13 cellular contexts compared by ENCODE assay signal in genomic region chr22:36257948-36258674, GRCh38. TPM values are rescaled to one million over a fixed set of nuclear protein-coding genes. Genes with fewer than 3 reads are reported as not detected.
A peak's percentile ranks its signal among the peaks of the same experiment; 100 is the strongest.
DNase-seq lines count a peak whose midpoint lies in the region; ATAC-seq and TF ChIP-seq lines count a peak whose summit lies in the region.
"Had no signal": no experiment of that assay in that cellular context is flagged by ENCODE, and none has a peak within 500 bp of the region (broad histone marks: within the 10 kb centered on the region; RNA-seq: fewer than 3 reads in every experiment).

No MANE protein-coding gene starts in this region.

- intact Hi-C loops in sigmoid colon (cut with DNase I) = no loop called here

- H3K4me1 ChIP-seq in esophagus (ENCODE audit: control insufficient read depth in 2 of 2, insufficient read depth in 2 of 2, low read length in 1 of 2) (peaks cover 5 to 15% of the 10 kb centered on the region in 2 donors), sigmoid colon (peaks cover 0 to 46% (median 42%) of the 10 kb centered on the region in 4 donors)

- CTCF ChIA-PET in T-cell (lab: Charles Lee) = no interaction called here

- peak overlapping the region; percentile 8 to 24 for H3K27ac ChIP-seq in esophagus (ENCODE audit: low read depth in 2 of 2, low read length in 1 of 2)
- H3K27ac ChIP-seq in sigmoid colon = peak overlapping the region; percentile 47 to 62 (median 60)

- H3K9me3 ChIP-seq in esophagus (ENCODE audit: control insufficient read depth in 2 of 2, insufficient read depth in 1 of 2, low read depth in 1 of 2, low read length in 1 of 2) (no peaks in the 10 kb centered on the region), sigmoid colon (no peaks in the 10 kb centered on the region)

- ATAC-seq in T-cell (replicated peaks in 1 of 4) (peak in 2 of 4 experiments; percentile 21 to 51), GM21360 (IDR thresholded peaks at IDR 0.05; ENCODE audit: unreplicated experiment) (no peak)

- peaks cover 54% of the 10 kb centered on the region for H3K36me3 Mint-ChIP-seq in T-cell

- TF ChIP-seq EP300 in sigmoid colon (IDR thresholded peaks at IDR 0.05) = no peak

- no peak for TF ChIP-seq CTCF in sigmoid colon (IDR thresholded peaks at IDR 0.05)

- peak overlapping the region; percentile 84 to 89 for H3K27ac Mint-ChIP-seq in T-cell

- no peak for TF ChIP-seq POLR2A in sigmoid colon (IDR thresholded peaks at IDR 0.05)

- no peaks in the 10 kb centered on the region for H3K27me3 ChIP-seq in esophagus (ENCODE audit: control insufficient read depth in 1 of 2, insufficient read depth in 2 of 2, low read length in 2 of 2)
- H3K27me3 ChIP-seq in sigmoid colon = no peaks in the 10 kb centered on the region
- no peaks in the 10 kb centered on the region for H3K27me3 ChIP-seq in H7 (ENCODE audit: control insufficient read depth, insufficient read depth, low read length)

- H3K4me1 Mint-ChIP-seq in T-cell = peaks cover 43 to 62% (median 55%) of the 10 kb centered on the region in 3 donors

- peak; percentile 11 for DNase-seq in NCI-H146 (lab: John Stamatoyannopoulos, UW)
- DNase-seq in NCI-H146 treated with DMSO at 0.1 percent for 48 hours (lab: John Stamatoyannopoulos, UW; ENCODE audit: unreplicated experiment) = no peak
- DNase-seq in T-cell = peak in 2 of 34 experiments; percentile 10 to 24
- DNase-seq in sigmoid colon = no peak
- no peak for DNase-seq in cerebellar cortex (ENCODE audit: low spot score)
- DNase-seq in H7 = no peak
- DNase-seq: 8988T, foreskin melanocyte, NCI-H345 had no signal

- no peaks in the 10 kb centered on the region for H3K9me3 Mint-ChIP-seq in T-cell

- WGBS in esophagus, 2 donors = 84 to 88% methylated on average over 13 of the region's 13 CpGs
- WGBS in sigmoid colon, 2 donors = 88 to 89% methylated on average over 13 of the region's 13 CpGs

- peak overlapping the region; percentile 10 to 55 (median 51) for H3K4me3 Mint-ChIP-seq in T-cell

- no peaks in the 10 kb centered on the region for H3K27me3 Mint-ChIP-seq in T-cell

- H3K36me3 ChIP-seq in esophagus (ENCODE audit: control insufficient read depth in 2 of 2, insufficient read depth in 2 of 2, low read length in 1 of 2) = peaks cover 0 to 6% of the 10 kb centered on the region in 2 donors
- H3K36me3 ChIP-seq in sigmoid colon = peaks cover 0 to 45% (median 4%) of the 10 kb centered on the region in 4 donors
- no peaks in the 10 kb centered on the region for H3K36me3 ChIP-seq in H7 (replicated peaks; ENCODE audit: control insufficient read depth, insufficient read depth, low read length)

- H3K4me3 ChIP-seq in esophagus (ENCODE audit: low read depth in 1 of 2, low read length in 2 of 2) = no peak overlapping the region
- H3K4me3 ChIP-seq in sigmoid colon = no peak overlapping the region
- H3K4me3 ChIP-seq in H7 (ENCODE audit: insufficient read depth, low read depth, low read length) = no peak overlapping the region

- POLR2A ChIA-PET in T-cell (lab: Charles Lee) = no interaction called here

RNA-seq across cellular contexts. Expression of gene APOL1, which starts 5.2 kb away (rescaled TPM):
- total RNA-seq in T-cell = 10 to 100 TPM; 15.7 to 29.5 (median 19.8) TPM
- polyA plus RNA-seq in esophagus = 10 to 100 TPM in 1 of 2 donors, 1 to 10 TPM in 1; 9.8 to 10.5 TPM
- 10 to 100 TPM; 15.0 to 36.0 (median 20.3) TPM for total RNA-seq in sigmoid colon
- polyA plus RNA-seq in sigmoid colon = 10 to 100 TPM in 2 of 3 donors, 1 to 10 TPM in 1; 6.6 to 64.0 (median 11.3) TPM
- total RNA-seq in H7 (2014; rRNA removed; shearing (Covaris generic)) = not detected in 2 replicates

RNA-seq across cellular contexts. Expression of gene APOL2, which starts 18.8 kb away (rescaled TPM):
- total RNA-seq in T-cell (10 to 100 TPM; 38.3 to 80.7 (median 70.6) TPM), sigmoid colon (10 to 100 TPM; 26.8 to 59.5 (median 29.4) TPM)
- polyA plus RNA-seq in esophagus (10 to 100 TPM in 1 of 2 donors, 1 to 10 TPM in 1; 9.2 to 14.9 TPM), sigmoid colon (10 to 100 TPM; 18.6 to 45.1 (median 24.3) TPM)
- 14.9 and 18.0 TPM in 2 replicates for total RNA-seq in H7 (2014; rRNA removed; shearing (Covaris generic))

RNA-seq across cellular contexts. Expression of gene APOL4, which starts 56.5 kb away (rescaled TPM):
- total RNA-seq in T-cell = under 1 TPM in 2 of 5 donors, not detected in 3; 0.22 to 0.72 TPM
- polyA plus RNA-seq in esophagus = 1 to 10 TPM; 2.4 to 2.5 TPM
- total RNA-seq in sigmoid colon = 10 to 100 TPM in 1 of 4 donors, 1 to 10 TPM in 3; 1.2 to 14.0 (median 5.4) TPM
- 1 to 10 TPM; 3.2 to 9.3 (median 4.8) TPM for polyA plus RNA-seq in sigmoid colon
- total RNA-seq in H7 (2014; rRNA removed; shearing (Covaris generic)) = not detected in 2 replicates
- total RNA-seq: mononuclear cell, SK-MEL-5 had no signal

Comparison
In these comparisons a context has a peak if more than half of its experiments do, and no peak if none do; other contexts are left out.
1. RNA of gene APOL1, which starts 5.2 kb away (total RNA-seq): 15.0 to 36.0 TPM in sigmoid colon and 15.7 to 29.5 TPM in T-cell; not detected in H7; every median in the first group is over 10 times any median in the second.